ENCODE assay signal across 11 cellular contexts in the genomic region with DNA sequence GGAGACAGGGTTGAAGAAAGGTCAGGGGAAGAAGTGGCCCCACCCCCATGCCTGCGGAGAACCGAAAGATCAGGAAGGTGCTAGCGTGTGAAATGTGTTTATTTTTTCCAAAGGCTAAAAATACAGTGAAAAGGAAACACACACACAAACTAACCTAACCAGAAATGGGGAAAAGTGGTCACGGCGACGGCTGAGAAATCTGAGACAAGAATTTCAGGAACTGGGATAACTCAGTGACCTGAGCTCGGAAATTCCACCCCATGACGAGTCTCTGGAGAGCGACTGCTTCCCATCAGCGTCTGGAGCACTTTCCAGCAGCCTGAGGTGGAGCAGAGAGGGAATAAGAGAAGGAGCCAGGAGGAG. TPM values are rescaled to one million over a fixed set of nuclear protein-coding genes. Genes with fewer than 3 reads are reported as not detected.
DNase-seq lines count a peak whose midpoint lies in the region; ATAC-seq, FAIRE-seq and TF ChIP-seq lines count a peak whose summit lies in the region.
"Had no signal": no experiment of that assay in that cellular context is flagged by ENCODE, and none has a peak within 500 bp of the region (broad histone marks: within the 10 kb centered on the region; RNA-seq: fewer than 3 reads in every experiment).

No MANE protein-coding gene starts in this region.

- no peak for FAIRE-seq in bronchial epithelial cell (lab: Jason Lieb, UNC)
- FAIRE-seq: TTC549 had no signal

- H3K9me3 ChIP-seq in ES-I3 (ENCODE audit: control insufficient read depth, insufficient read depth, low read length) (no peaks in the 10 kb centered on the region), hepatocyte (ENCODE audit: low read depth) (no peaks in the 10 kb centered on the region)
- H3K9me3 ChIP-seq in CD8-positive, alpha-beta memory T cell (ENCODE audit: low read length) = no peaks in the 10 kb centered on the region

- peak overlapping the region; percentile 38 for H3K4me2 ChIP-seq in hepatocyte

- H3K36me3 ChIP-seq in ES-I3 (ENCODE audit: insufficient read depth, low read length) (no peaks in the 10 kb centered on the region), bronchial epithelial cell (ENCODE audit: control insufficient read depth, insufficient read depth, low read length) (no peaks in the 10 kb centered on the region), hepatocyte (replicated peaks; ENCODE audit: insufficient read depth, low read depth) (no peaks in the 10 kb centered on the region)
- H3K36me3 ChIP-seq in CD8-positive, alpha-beta memory T cell (ENCODE audit: insufficient read depth, low read length) = no peaks in the 10 kb centered on the region

- H3K4me1 ChIP-seq in ES-I3 (ENCODE audit: insufficient read depth, low read length) = peaks cover 27% of the 10 kb centered on the region
- H3K4me1 ChIP-seq in hepatocyte (ENCODE audit: insufficient read depth) = peaks cover 30% of the 10 kb centered on the region
- H3K4me1 ChIP-seq in CD8-positive, alpha-beta memory T cell (ENCODE audit: insufficient read depth, low read length) = no peaks in the 10 kb centered on the region

- H3K4me3 ChIP-seq in bronchial epithelial cell (ENCODE audit: low read depth, low read length) = peak overlapping the region; percentile 7
- H3K4me3 ChIP-seq in hepatocyte = no peak overlapping the region
- no peak overlapping the region for H3K4me3 ChIP-seq in CD8-positive, alpha-beta memory T cell (ENCODE audit: low read length)

- peak overlapping the region in 1 of 7 donors; percentile 10 for H3K4me3 Mint-ChIP-seq in CD8-positive, alpha-beta memory T cell
- H3K4me3 Mint-ChIP-seq: activated naive CD4-positive, alpha-beta T cell treated with anti-CD3 and anti-CD28 coated beads, Interleukin-2, amount 50 U/mL, for 24 hours had no signal

- ATAC-seq in GM18517 (IDR thresholded peaks at IDR 0.05; ENCODE audit: unreplicated experiment) = no peak

- peak overlapping the region; percentile 42; the same call in 1 of the 2 replicates for H3K9ac ChIP-seq in ES-I3 (ENCODE audit: low read depth, low read length)

- no peak for TF ChIP-seq CTCF in bronchial epithelial cell (IDR thresholded peaks at IDR 0.05; ENCODE audit: insufficient read depth, low read length, severe bottlenecking)
- no peak for TF ChIP-seq CTCF in hepatocyte (IDR thresholded peaks at IDR 0.05; ENCODE audit: poor library complexity)

- H3K27me3 ChIP-seq in bronchial epithelial cell (ENCODE audit: control insufficient read depth, insufficient read depth, low read length) (no peaks in the 10 kb centered on the region), hepatocyte (no peaks in the 10 kb centered on the region)
- peaks cover 4% of the 10 kb centered on the region for H3K27me3 ChIP-seq in CD8-positive, alpha-beta memory T cell (ENCODE audit: insufficient read depth, low read length, poor library complexity, severe bottlenecking)

- peaks cover 12 to 30% of the 10 kb centered on the region in 2 donors for H3K27me3 Mint-ChIP-seq in CD8-positive, alpha-beta memory T cell

- no peaks in the 10 kb centered on the region for H3K9me2 ChIP-seq in hepatocyte (replicated peaks; ENCODE audit: insufficient read depth)

- no peaks in the 10 kb centered on the region for H3K9me3 Mint-ChIP-seq in CD8-positive, alpha-beta memory T cell
- H3K9me3 Mint-ChIP-seq: activated naive CD4-positive, alpha-beta T cell treated with anti-CD3 and anti-CD28 coated beads, Interleukin-2, amount 50 U/mL, for 24 hours had no signal

- no peaks in the 10 kb centered on the region for H4K20me1 ChIP-seq in hepatocyte (ENCODE audit: insufficient read depth, poor library complexity, severe bottlenecking)

- H3K27ac Mint-ChIP-seq in CD8-positive, alpha-beta memory T cell = no peak overlapping the region
- H3K27ac Mint-ChIP-seq: activated naive CD4-positive, alpha-beta T cell treated with anti-CD3 and anti-CD28 coated beads, Interleukin-2, amount 50 U/mL, for 24 hours had no signal

- WGBS in hepatocyte (ENCODE audit: low lambda C conversion rate, missing lambda C conversion rate) = 7% methylated on average over 10 of the region's 10 CpGs

- H3K27ac ChIP-seq in hepatocyte = peak overlapping the region; percentile 89
- H3K27ac ChIP-seq in CD8-positive, alpha-beta memory T cell (ENCODE audit: low read depth, low read length) = no peak overlapping the region

- H2AFZ ChIP-seq in hepatocyte = no peak overlapping the region

- H3K4me1 Mint-ChIP-seq in CD8-positive, alpha-beta memory T cell = peaks cover 0 to 2% (median 0%) of the 10 kb centered on the region in 3 donors
- H3K4me1 Mint-ChIP-seq: activated naive CD4-positive, alpha-beta T cell treated with anti-CD3 and anti-CD28 coated beads, Interleukin-2, amount 50 U/mL, for 24 hours had no signal

- POLR2A ChIA-PET in CD8-positive, alpha-beta memory T cell (lab: Charles Lee) = no interaction called here

- peak; percentile 66 for DNase-seq in bronchial epithelial cell (ENCODE audit: low read depth)
- peak; percentile 74 for DNase-seq in hepatocyte (ENCODE audit: low spot score)
- DNase-seq in pulmonary artery endothelial cell (ENCODE audit: low read depth, low spot score) = peak; percentile 73
- no peak for DNase-seq in NCI-H524 (lab: John Stamatoyannopoulos, UW)
- no peak for DNase-seq in NCI-H1105 treated with DMSO at 0.1 percent for 48 hours (lab: John Stamatoyannopoulos, UW)
- no peak for DNase-seq in CD8-positive, alpha-beta memory T cell
- DNase-seq: stimulated activated CD4-positive, alpha-beta T cell treated with anti-CD3 and anti-CD28 coated beads, Interleukin-4, amount 100 ng/mL, for 1 hour had no signal

- peaks cover 0 to 3% (median 0%) of the 10 kb centered on the region in 3 donors for H3K36me3 Mint-ChIP-seq in CD8-positive, alpha-beta memory T cell
- H3K36me3 Mint-ChIP-seq: activated naive CD4-positive, alpha-beta T cell treated with anti-CD3 and anti-CD28 coated beads, Interleukin-2, amount 50 U/mL, for 24 hours had no signal

- no peaks in the 10 kb centered on the region for H3K79me2 ChIP-seq in hepatocyte

- CTCF ChIA-PET in CD8-positive, alpha-beta memory T cell (lab: Charles Lee) = interaction anchor here (1.1 to 2.1 kb wide), 3 partner anchors 8 to 29 kb away, joined by 5 to 10 read pairs (median 6); a partner anchor contains a TSS

RNA-seq across cellular contexts. Expression of a gene that starts 16.6 kb away (rescaled TPM):
- total RNA-seq in bronchial epithelial cell = 2.9 and 4.5 TPM in 2 replicates
- total RNA-seq in hepatocyte = 25.8 and 39.1 TPM in 2 replicates
- polyA plus RNA-seq in hepatocyte = 78.5 and 99.1 TPM in 2 replicates
- 1.4 and 3.7 TPM in 2 replicates for total RNA-seq in pulmonary artery endothelial cell
- total RNA-seq in CD8-positive, alpha-beta memory T cell = 1 to 10 TPM; 2.0 to 2.6 TPM
- polyA plus RNA-seq in CD8-positive, alpha-beta memory T cell = 0.90 TPM

RNA-seq across cellular contexts. Expression of a gene that starts 30.3 kb away (rescaled TPM):
- total RNA-seq in bronchial epithelial cell = 68.7 and 81.2 TPM in 2 replicates
- 73.1 and 74.8 TPM in 2 replicates for total RNA-seq in hepatocyte
- 41.7 and 46.5 TPM in 2 replicates for polyA plus RNA-seq in hepatocyte
- total RNA-seq in pulmonary artery endothelial cell = 79.2 and 140 TPM in 2 replicates
- 100 to 1,000 TPM; 147 to 148 TPM for total RNA-seq in CD8-positive, alpha-beta memory T cell
- 51.0 TPM for polyA plus RNA-seq in CD8-positive, alpha-beta memory T cell

RNA-seq across cellular contexts. Expression of a gene that starts 43.0 kb away (rescaled TPM):
- total RNA-seq in bronchial epithelial cell (7.9 and 12.4 TPM in 2 replicates), hepatocyte (30.4 and 37.8 TPM in 2 replicates), pulmonary artery endothelial cell (20.6 and 23.0 TPM in 2 replicates)
- 201 and 232 TPM in 2 replicates for polyA plus RNA-seq in hepatocyte
- total RNA-seq in CD8-positive, alpha-beta memory T cell = 100 to 1,000 TPM in 1 of 2 experiments, 10 to 100 TPM in 1; 98.3 to 103 TPM
- 238 TPM for polyA plus RNA-seq in CD8-positive, alpha-beta memory T cell

Comparison
In these comparisons a context has a peak if more than half of its experiments do, and no peak if none do; other contexts are left out.
1. DNase-seq: peak in bronchial epithelial cell (single experiment), hepatocyte (single experiment) and pulmonary artery endothelial cell (single experiment); none in NCI-H524 (0 of 2), NCI-H1105 treated with DMSO at 0.1 percent for 48 hours (single experiment) and CD8-positive, alpha-beta memory T cell (0 of 5).